In genomic region chr2:218885981-218886447, GRCh38 we compare ENCODE assay signal across 12 cellular contexts. TPM values are rescaled to one million over a fixed set of nuclear protein-coding genes. Genes with fewer than 3 reads are reported as not detected.
DNase-seq lines count a peak whose midpoint lies in the region; ATAC-seq and TF ChIP-seq lines count a peak whose summit lies in the region.
"Had no signal": no experiment of that assay in that cellular context is flagged by ENCODE, and none has a peak within 500 bp of the region (broad histone marks: within the 10 kb centered on the region; RNA-seq: fewer than 3 reads in every experiment).

No MANE protein-coding gene starts in this region.

- no peak for TF ChIP-seq CTCF in GM12865 (IDR thresholded peaks at IDR 0.05; ENCODE audit: insufficient read depth, low read depth, low read length, missing control alignments)
- TF ChIP-seq CTCF in suprapubic skin (IDR thresholded peaks at IDR 0.05) = no peak

- H3K4me1 ChIP-seq in suprapubic skin = peaks cover 41% of the 10 kb centered on the region

- H3K4me3 ChIP-seq in GM12865 (ENCODE audit: low read depth, low read length) (peak overlapping the region; percentile 1), SK-N-MC (no peak overlapping the region), suprapubic skin (no peak overlapping the region)
- H3K4me3 ChIP-seq: hepatocyte had no signal

- no peak overlapping the region for H3K27ac Mint-ChIP-seq in activated CD8-positive, alpha-beta memory T cell treated with anti-CD3 and anti-CD28 coated beads, Interleukin-2, amount 10 ng/mL, durations not matched to agents 7 days and 5 days

- H3K4me1 Mint-ChIP-seq in activated CD8-positive, alpha-beta memory T cell treated with anti-CD3 and anti-CD28 coated beads, Interleukin-2, amount 10 ng/mL, durations not matched to agents 7 days and 5 days = peaks cover 6% of the 10 kb centered on the region

- DNase-seq in GM12865 (ENCODE audit: low read depth) (peak; percentile 78), SK-N-MC (ENCODE audit: low read depth, low spot score) (no peak), T-helper 1 cell (no peak), superior temporal gyrus (ENCODE audit: extremely low spot score) (no peak), suprapubic skin (ENCODE audit: low spot score in 2 of 2) (no peak)
- no peak for DNase-seq in activated CD8-positive, alpha-beta memory T cell treated with anti-CD3 and anti-CD28 coated beads, Interleukin-2, amount 10 ng/mL, durations not matched to agents 7 days and 5 days
- DNase-seq: cerebellar nuclear complex, NCI-H774 had no signal

- H3K9me3 Mint-ChIP-seq in activated CD8-positive, alpha-beta memory T cell treated with anti-CD3 and anti-CD28 coated beads, Interleukin-2, amount 10 ng/mL, durations not matched to agents 7 days and 5 days (ENCODE audit: low read depth) = no peaks in the 10 kb centered on the region
- H3K9me3 Mint-ChIP-seq: neural crest cell had no signal

- H3K27me3 ChIP-seq in suprapubic skin = peaks cover 18% of the 10 kb centered on the region

- peak; percentile 42 for ATAC-seq in GM19397 (IDR thresholded peaks at IDR 0.05; ENCODE audit: unreplicated experiment)
- peak; percentile 53 for ATAC-seq in HG02981 (IDR thresholded peaks at IDR 0.05; ENCODE audit: unreplicated experiment)
- no peak for ATAC-seq in activated CD8-positive, alpha-beta memory T cell treated with anti-CD3 and anti-CD28 coated beads, Interleukin-2, amount 10 ng/mL, durations not matched to agents 7 days and 5 days

- no peaks in the 10 kb centered on the region for H3K9me3 ChIP-seq in SK-N-MC (ENCODE audit: low read depth, low read length)
- no peaks in the 10 kb centered on the region for H3K9me3 ChIP-seq in suprapubic skin

- CTCF ChIA-PET in activated CD8-positive, alpha-beta memory T cell treated with anti-CD3 and anti-CD28 coated beads, Interleukin-2, amount 10 ng/mL, durations not matched to agents 7 days and 5 days (lab: Charles Lee) = interaction anchor here (6.1 to 22.1 kb wide), 2 partner anchors 10 to 11 kb away, joined by 66 to 735 read pairs; no protein-coding TSS in a partner anchor

- 44% methylated on average over 3 of the region's 3 CpGs for WGBS in suprapubic skin

- TF ChIP-seq EP300 in suprapubic skin (IDR thresholded peaks at IDR 0.05) = no peak

- H3K36me3 ChIP-seq in SK-N-MC (ENCODE audit: insufficient read depth, low read length) = peaks cover 5% of the 10 kb centered on the region; the same call in 1 of the 2 replicates
- no peaks in the 10 kb centered on the region for H3K36me3 ChIP-seq in suprapubic skin

- H3K9ac ChIP-seq in SK-N-MC (ENCODE audit: insufficient read length) = no peak overlapping the region

- 0 out of 2 replicates have a peak overlapping the region, but pooled peaks have one; percentile 25 for H3K27ac ChIP-seq in SK-N-MC
- no peak overlapping the region for H3K27ac ChIP-seq in suprapubic skin
- H3K27ac ChIP-seq: hepatocyte had no signal

- TF ChIP-seq POLR2A in suprapubic skin (IDR thresholded peaks at IDR 0.05) = no peak

- H3K4me3 Mint-ChIP-seq in activated CD8-positive, alpha-beta memory T cell treated with anti-CD3 and anti-CD28 coated beads, Interleukin-2, amount 10 ng/mL, durations not matched to agents 7 days and 5 days = no peak overlapping the region
- H3K4me3 Mint-ChIP-seq: neural crest cell had no signal

- H3K36me3 Mint-ChIP-seq in activated CD8-positive, alpha-beta memory T cell treated with anti-CD3 and anti-CD28 coated beads, Interleukin-2, amount 10 ng/mL, durations not matched to agents 7 days and 5 days = no peaks in the 10 kb centered on the region

- H3K27me3 Mint-ChIP-seq in activated CD8-positive, alpha-beta memory T cell treated with anti-CD3 and anti-CD28 coated beads, Interleukin-2, amount 10 ng/mL, durations not matched to agents 7 days and 5 days = peaks cover 65% of the 10 kb centered on the region

RNA-seq across cellular contexts. Expression of gene WNT10A, which starts 5.4 kb away (rescaled TPM):
- under 1 TPM; 0.23 to 0.35 TPM for total RNA-seq in activated CD8-positive, alpha-beta memory T cell treated with anti-CD3 and anti-CD28 coated beads, Interleukin-2, amount 10 ng/mL, durations not matched to agents 7 days and 5 days
- 10 to 100 TPM; 14.3 to 20.7 (median 16.3) TPM for total RNA-seq in suprapubic skin
- total RNA-seq: neural crest cell had no signal

RNA-seq across cellular contexts. Expression of gene WNT6, which starts 26.4 kb away (rescaled TPM):
- total RNA-seq in activated CD8-positive, alpha-beta memory T cell treated with anti-CD3 and anti-CD28 coated beads, Interleukin-2, amount 10 ng/mL, durations not matched to agents 7 days and 5 days = not detected
- total RNA-seq in suprapubic skin = 1 to 10 TPM; 1.4 to 3.7 (median 2.3) TPM
- total RNA-seq: neural crest cell had no signal

RNA-seq across cellular contexts. Expression of gene PRKAG3, which starts 54.4 kb away (rescaled TPM):
- not detected for total RNA-seq in activated CD8-positive, alpha-beta memory T cell treated with anti-CD3 and anti-CD28 coated beads, Interleukin-2, amount 10 ng/mL, durations not matched to agents 7 days and 5 days
- total RNA-seq in suprapubic skin = under 1 TPM in 1 of 4 donors, not detected in 3; 0.26 TPM
- total RNA-seq: hepatocyte, neural crest cell had no signal

Comparison
In these comparisons a context has a peak if more than half of its experiments do, and no peak if none do; other contexts are left out.
1. RNA of gene WNT10A, which starts 5.4 kb away (total RNA-seq): 14.3 to 20.7 TPM in suprapubic skin; 0.23 to 0.35 TPM in activated CD8-positive, alpha-beta memory T cell treated with anti-CD3 and anti-CD28 coated beads, Interleukin-2, amount 10 ng/mL, durations not matched to agents 7 days and 5 days; every median in the first group is over 10 times any median in the second.